Comparison of ENCODE assay signal across 1 cellular context in genomic region chr2:19478441-19478840, GRCh38.
TF ChIP-seq lines count a peak whose summit lies in the region.

No MANE protein-coding gene starts in this region.

TF ChIP-seq in GM23338, 12 proteins besides CTCF, POLR2A, EP300 and RAD21 (continued from another document):
- TF ChIP-seq, protein P1, sequence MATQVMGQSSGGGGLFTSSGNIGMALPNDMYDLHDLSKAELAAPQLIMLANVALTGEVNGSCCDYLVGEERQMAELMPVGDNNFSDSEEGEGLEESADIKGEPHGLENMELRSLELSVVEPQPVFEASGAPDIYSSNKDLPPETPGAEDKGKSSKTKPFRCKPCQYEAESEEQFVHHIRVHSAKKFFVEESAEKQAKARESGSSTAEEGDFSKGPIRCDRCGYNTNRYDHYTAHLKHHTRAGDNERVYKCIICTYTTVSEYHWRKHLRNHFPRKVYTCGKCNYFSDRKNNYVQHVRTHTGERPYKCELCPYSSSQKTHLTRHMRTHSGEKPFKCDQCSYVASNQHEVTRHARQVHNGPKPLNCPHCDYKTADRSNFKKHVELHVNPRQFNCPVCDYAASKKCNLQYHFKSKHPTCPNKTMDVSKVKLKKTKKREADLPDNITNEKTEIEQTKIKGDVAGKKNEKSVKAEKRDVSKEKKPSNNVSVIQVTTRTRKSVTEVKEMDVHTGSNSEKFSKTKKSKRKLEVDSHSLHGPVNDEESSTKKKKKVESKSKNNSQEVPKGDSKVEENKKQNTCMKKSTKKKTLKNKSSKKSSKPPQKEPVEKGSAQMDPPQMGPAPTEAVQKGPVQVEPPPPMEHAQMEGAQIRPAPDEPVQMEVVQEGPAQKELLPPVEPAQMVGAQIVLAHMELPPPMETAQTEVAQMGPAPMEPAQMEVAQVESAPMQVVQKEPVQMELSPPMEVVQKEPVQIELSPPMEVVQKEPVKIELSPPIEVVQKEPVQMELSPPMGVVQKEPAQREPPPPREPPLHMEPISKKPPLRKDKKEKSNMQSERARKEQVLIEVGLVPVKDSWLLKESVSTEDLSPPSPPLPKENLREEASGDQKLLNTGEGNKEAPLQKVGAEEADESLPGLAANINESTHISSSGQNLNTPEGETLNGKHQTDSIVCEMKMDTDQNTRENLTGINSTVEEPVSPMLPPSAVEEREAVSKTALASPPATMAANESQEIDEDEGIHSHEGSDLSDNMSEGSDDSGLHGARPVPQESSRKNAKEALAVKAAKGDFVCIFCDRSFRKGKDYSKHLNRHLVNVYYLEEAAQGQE (IDR thresholded peaks at IDR 0.05; ENCODE audit: unreplicated experiment), result no peak
- TF ChIP-seq JUNB (IDR thresholded peaks at IDR 0.05; ENCODE audit: unreplicated experiment), result no peak
- no peak for TF ChIP-seq EZH2 (IDR thresholded peaks at IDR 0.05; ENCODE audit: low read depth, unreplicated experiment)
TF ChIP-seq in GM23338: peak in this region for 0.
